In genomic region chr15:22494466-22495113, GRCh38 we compare ENCODE assay signal across 1 cellular context.
TF ChIP-seq lines count a peak whose summit lies in the region.
"Not testable (repeated sequence)": the region's sequence is repeated elsewhere in the genome, so short reads cannot be mapped to it uniquely, and the experiment has no call there.

No MANE protein-coding gene starts in this region.

TF ChIP-seq in HepG2, 621 proteins besides CTCF, POLR2A, EP300 and RAD21:
- TF ChIP-seq ETV5 (CRISPR knock-in tag; IDR thresholded peaks at IDR 0.05; ENCODE audit: borderline replicate concordance) (peak; percentile 37; the same call in 1 of the 2 replicates), PHF8 (CRISPR knock-in tag; IDR thresholded peaks at IDR 0.05) (peak; percentile 64), ZNF263 (CRISPR knock-in tag; IDR thresholded peaks at IDR 0.05) (0 out of 2 replicates have a peak, but pooled peaks have one; percentile 24), MAX (IDR thresholded peaks at IDR 0.05) (peak; percentile 35; the same call in 1 of the 2 replicates), NFYB (CRISPR knock-in tag; IDR thresholded peaks at IDR 0.05) (peak; percentile 57), GABPB1 (CRISPR knock-in tag; IDR thresholded peaks at IDR 0.05) (peak; percentile 76), HNRNPLL (IDR thresholded peaks at IDR 0.05; ENCODE audit: low read depth, low read length, poor library complexity, severe bottlenecking) (peak; percentile 41), POLR2G (IDR thresholded peaks at IDR 0.05; ENCODE audit: low read depth, low read length) (peak; percentile 46), SAP130 (CRISPR knock-in tag; IDR thresholded peaks at IDR 0.05; ENCODE audit: low read depth) (peak; percentile 56), TAF1 (CRISPR knock-in tag; IDR thresholded peaks at IDR 0.05) (peak; percentile 56), ZFX (CRISPR knock-in tag; IDR thresholded peaks at IDR 0.05; ENCODE audit: low read depth) (peak; percentile 53), KMT2B (CRISPR knock-in tag; IDR thresholded peaks at IDR 0.05) (0 out of 2 replicates have a peak, but pooled peaks have one; percentile 22), ZFY (CRISPR knock-in tag; IDR thresholded peaks at IDR 0.05) (peak; percentile 46; the same call in 1 of the 2 replicates), MYC (CRISPR knock-in tag; IDR thresholded peaks at IDR 0.05; ENCODE audit: borderline replicate concordance) (peak; percentile 43; the same call in 1 of the 2 replicates), ZNF205 (CRISPR knock-in tag; IDR thresholded peaks at IDR 0.05) (peak; percentile 96), SALL1 (CRISPR knock-in tag; IDR thresholded peaks at IDR 0.05) (peak; percentile 38; the same call in 1 of the 2 replicates), GABPA (IDR thresholded peaks at IDR 0.05; ENCODE audit: low read depth, low read length) (0 out of 2 replicates have a peak, but pooled peaks have one; percentile 13), RBFOX2 (IDR thresholded peaks at IDR 0.05; ENCODE audit: low read depth, low read length) (peak; percentile 65), ZNF687 (CRISPR knock-in tag; IDR thresholded peaks at IDR 0.05) (peak; percentile 69)
- not testable (repeated sequence) for TF ChIP-seq GABPA (CRISPR knock-in tag; IDR thresholded peaks at IDR 0.05; ENCODE audit: low read depth)
